20 cellular contexts compared by ENCODE assay signal in genomic region chr9:89397471-89397870, GRCh38.
DNase-seq lines count a peak whose midpoint lies in the region; ATAC-seq and FAIRE-seq lines count a peak whose summit lies in the region.
"Had no signal": no experiment of that assay in that cellular context is flagged by ENCODE, and none has a peak within 500 bp of the region (broad histone marks: within the 10 kb centered on the region; RNA-seq: fewer than 3 reads in every experiment).

No MANE protein-coding gene starts in this region.

- no peak for DNase-seq in activated naive CD4-positive, alpha-beta T cell treated with anti-CD3 and anti-CD28 coated beads, Interleukin-2, amount 10 ng/mL, durations not matched to agents 7 days and 5 days
- no peak for DNase-seq in activated naive CD4-positive, alpha-beta T cell treated with anti-CD3 and anti-CD28 coated beads, Interleukin-2, amount 50 U/mL, for 16 hours
- DNase-seq in T-helper 17 cell (no peak), putamen (ENCODE audit: low spot score) (peak; percentile 68), small intestine (no peak), NCI-H2196 treated with DMSO at 0.1 percent for 48 hours (lab: John Stamatoyannopoulos, UW; ENCODE audit: unreplicated experiment) (no peak)
- no peak for DNase-seq in activated T-helper 2 cell treated with anti-CD3 and anti-CD28 coated beads, Interferon-gamma antibody, Interleukin-2, Interleukin-4, amounts not matched to agents 10 μg/mL and 5 μg/mL and 100 μg/mL, durations not matched to agents 14 hours and 24 hours and 36 hours (ENCODE audit: low spot score)
- DNase-seq: ACHN; AML-193; Calu3; CD4-positive, CD25-positive, alpha-beta regulatory T cell; H7; NCI-H1436; NCI-H2029 treated with DMSO at 0.1 percent for 48 hours; NCI-H510A; NCI-H774; PC-3 had no signal

- peak overlapping the region; percentile 62 for H3K27ac Mint-ChIP-seq in activated naive CD4-positive, alpha-beta T cell treated with anti-CD3 and anti-CD28 coated beads, Interleukin-2, amount 10 ng/mL, durations not matched to agents 7 days and 5 days
- H3K27ac Mint-ChIP-seq in T-helper 17 cell: peak overlapping the region; percentile 56
- peak overlapping the region; percentile 38 for H3K27ac Mint-ChIP-seq in activated T-helper 2 cell treated with anti-CD3 and anti-CD28 coated beads, Interferon-gamma antibody, Interleukin-2, Interleukin-4, amounts not matched to agents 10 μg/mL and 5 μg/mL and 100 μg/mL, durations not matched to agents 14 hours and 24 hours and 36 hours

- no peak for FAIRE-seq in small intestine (lab: Jason Lieb, UNC)
- FAIRE-seq: HepG2 had no signal

- H3K4me3 ChIP-seq in small intestine (ENCODE audit: low read depth in 1 of 2, low read length in 2 of 2): no peak overlapping the region

- peaks cover 85% of the 10 kb centered on the region for H3K36me3 Mint-ChIP-seq in activated naive CD4-positive, alpha-beta T cell treated with anti-CD3 and anti-CD28 coated beads, Interleukin-2, amount 10 ng/mL, durations not matched to agents 7 days and 5 days
- peaks cover 6% of the 10 kb centered on the region for H3K36me3 Mint-ChIP-seq in T-helper 17 cell (ENCODE audit: low read depth)
- peaks cover 93% of the 10 kb centered on the region for H3K36me3 Mint-ChIP-seq in activated T-helper 2 cell treated with anti-CD3 and anti-CD28 coated beads, Interferon-gamma antibody, Interleukin-2, Interleukin-4, amounts not matched to agents 10 μg/mL and 5 μg/mL and 100 μg/mL, durations not matched to agents 14 hours and 24 hours and 36 hours (ENCODE audit: low read depth)

- no peaks in the 10 kb centered on the region for H3K9me3 Mint-ChIP-seq in activated naive CD4-positive, alpha-beta T cell treated with anti-CD3 and anti-CD28 coated beads, Interleukin-2, amount 10 ng/mL, durations not matched to agents 7 days and 5 days
- H3K9me3 Mint-ChIP-seq in activated T-helper 2 cell treated with anti-CD3 and anti-CD28 coated beads, Interferon-gamma antibody, Interleukin-2, Interleukin-4, amounts not matched to agents 10 μg/mL and 5 μg/mL and 100 μg/mL, durations not matched to agents 14 hours and 24 hours and 36 hours: no peaks in the 10 kb centered on the region
- H3K9me3 Mint-ChIP-seq: CD4-positive, CD25-positive, alpha-beta regulatory T cell had no signal

- no peaks in the 10 kb centered on the region for H3K27me3 ChIP-seq in small intestine (ENCODE audit: control insufficient read depth in 2 of 2, insufficient read depth in 2 of 2, low read length in 2 of 2)

- WGBS in small intestine, 3 donors: 88 to 97% (median 90%) methylated on average over 5 of the region's 5 CpGs

- H3K4me1 Mint-ChIP-seq in activated naive CD4-positive, alpha-beta T cell treated with anti-CD3 and anti-CD28 coated beads, Interleukin-2, amount 10 ng/mL, durations not matched to agents 7 days and 5 days: peaks cover 3% of the 10 kb centered on the region
- peaks cover 20% of the 10 kb centered on the region for H3K4me1 Mint-ChIP-seq in T-helper 17 cell
- peaks cover 7% of the 10 kb centered on the region for H3K4me1 Mint-ChIP-seq in activated T-helper 2 cell treated with anti-CD3 and anti-CD28 coated beads, Interferon-gamma antibody, Interleukin-2, Interleukin-4, amounts not matched to agents 10 μg/mL and 5 μg/mL and 100 μg/mL, durations not matched to agents 14 hours and 24 hours and 36 hours (ENCODE audit: low read depth)

- intact Hi-C loops in activated T-helper 2 cell treated with anti-CD3 and anti-CD28 coated beads, Interferon-gamma antibody, Interleukin-2, Interleukin-4, amounts not matched to agents 10 μg/mL and 5 μg/mL and 100 μg/mL, durations not matched to agents 14 hours and 24 hours and 36 hours (cut with micrococcal nuclease): no loop called here

- peaks cover 1 to 8% of the 10 kb centered on the region in 2 donors for H3K36me3 ChIP-seq in small intestine (ENCODE audit: control insufficient read depth in 2 of 2, insufficient read depth in 2 of 2, low read length in 2 of 2)

- CTCF ChIA-PET in activated naive CD4-positive, alpha-beta T cell treated with anti-CD3 and anti-CD28 coated beads, Interleukin-2, amount 10 ng/mL, durations not matched to agents 7 days and 5 days (lab: Charles Lee): interaction anchor here (2.1 kb wide), 1 partner anchor 151 kb away, joined by 5 read pairs; no protein-coding TSS in a partner anchor

- ATAC-seq in T-helper 17 cell: no peak
- ATAC-seq: HepG2, PC-3 had no signal

- H3K4me1 ChIP-seq in small intestine (ENCODE audit: control insufficient read depth in 2 of 2, insufficient read depth in 1 of 2, low read depth in 1 of 2, low read length in 1 of 2): no peaks in the 10 kb centered on the region

- no peaks in the 10 kb centered on the region for H3K27me3 Mint-ChIP-seq in activated naive CD4-positive, alpha-beta T cell treated with anti-CD3 and anti-CD28 coated beads, Interleukin-2, amount 10 ng/mL, durations not matched to agents 7 days and 5 days
- no peaks in the 10 kb centered on the region for H3K27me3 Mint-ChIP-seq in T-helper 17 cell
- no peaks in the 10 kb centered on the region for H3K27me3 Mint-ChIP-seq in activated T-helper 2 cell treated with anti-CD3 and anti-CD28 coated beads, Interferon-gamma antibody, Interleukin-2, Interleukin-4, amounts not matched to agents 10 μg/mL and 5 μg/mL and 100 μg/mL, durations not matched to agents 14 hours and 24 hours and 36 hours (ENCODE audit: low read depth)
- H3K27me3 Mint-ChIP-seq: CD4-positive, CD25-positive, alpha-beta regulatory T cell had no signal

- H3K27ac ChIP-seq in small intestine (ENCODE audit: low read depth in 1 of 2, low read length in 1 of 2): no peak overlapping the region
- H3K27ac ChIP-seq: KMS-11, RWPE1 had no signal

- no peaks in the 10 kb centered on the region for H3K9me3 ChIP-seq in T-helper 17 cell (ENCODE audit: control insufficient read depth, low read length, poor library complexity, severe bottlenecking)
- no peaks in the 10 kb centered on the region for H3K9me3 ChIP-seq in small intestine (ENCODE audit: control insufficient read depth, low read depth)

- H3K4me3 Mint-ChIP-seq in activated naive CD4-positive, alpha-beta T cell treated with anti-CD3 and anti-CD28 coated beads, Interleukin-2, amount 10 ng/mL, durations not matched to agents 7 days and 5 days: no peak overlapping the region
- no peak overlapping the region for H3K4me3 Mint-ChIP-seq in T-helper 17 cell
- H3K4me3 Mint-ChIP-seq in activated T-helper 2 cell treated with anti-CD3 and anti-CD28 coated beads, Interferon-gamma antibody, Interleukin-2, Interleukin-4, amounts not matched to agents 10 μg/mL and 5 μg/mL and 100 μg/mL, durations not matched to agents 14 hours and 24 hours and 36 hours (ENCODE audit: low read depth): no peak overlapping the region
- H3K4me3 Mint-ChIP-seq: CD4-positive, CD25-positive, alpha-beta regulatory T cell had no signal
